Comparison of ENCODE assay signal across 8 cellular contexts in genomic region chr19:3368848-3369336, GRCh38. TPM values are rescaled to one million over a fixed set of nuclear protein-coding genes. Genes with fewer than 3 reads are reported as not detected.
A peak's percentile ranks its signal among the peaks of the same experiment; 100 is the strongest.
DNase-seq lines count a peak whose midpoint lies in the region; ATAC-seq, FAIRE-seq and TF ChIP-seq lines count a peak whose summit lies in the region.

No MANE protein-coding gene starts in this region.

- peaks cover 8% of the 10 kb centered on the region; the same call in 1 of the 2 replicates for H3K23me2 ChIP-seq in H1 (ENCODE audit: low read depth, low read length)

- H3K36me3 ChIP-seq in CD4-positive, CD25-positive, alpha-beta regulatory T cell (ENCODE audit: control insufficient read depth, insufficient read depth, low read length): no peaks in the 10 kb centered on the region
- H3K36me3 ChIP-seq in H1 (ENCODE audit: control insufficient read depth in 2 of 4, insufficient read depth in 4 of 4, low read length in 3 of 4) (no peaks in the 10 kb centered on the region), neuronal stem cell (replicated peaks in 1 of 2; ENCODE audit: control insufficient read depth in 2 of 2, insufficient read depth in 2 of 2, low read length in 2 of 2) (no peaks in the 10 kb centered on the region), HAP-1 (replicated peaks) (no peaks in the 10 kb centered on the region; the same call in none of the 2 replicates)

- ATAC-seq in CD4-positive, CD25-positive, alpha-beta regulatory T cell (ENCODE audit: low read depth in 2 of 2): no peak

- peaks cover 24% of the 10 kb centered on the region for H3K4me1 ChIP-seq in CD4-positive, CD25-positive, alpha-beta regulatory T cell (ENCODE audit: control insufficient read depth, insufficient read depth, low read length, poor library complexity, severe bottlenecking)
- H3K4me1 ChIP-seq in H1 (replicated peaks in 1 of 4; ENCODE audit: control insufficient read depth in 3 of 4, insufficient read depth in 4 of 4, low read length in 3 of 4): peaks cover 11 to 26% (median 12%) of the 10 kb centered on the region in 4 experiments; a peak in 6 of 7 replicates
- peaks cover 0 to 10% of the 10 kb centered on the region in 2 donors for H3K4me1 ChIP-seq in neuronal stem cell (ENCODE audit: control insufficient read depth in 2 of 2, insufficient read depth in 1 of 2, low read depth in 1 of 2, low read length in 2 of 2)
- H3K4me1 ChIP-seq in HAP-1: peaks cover 28% of the 10 kb centered on the region

- H4K20me1 ChIP-seq in H1 (replicated peaks in 1 of 2; ENCODE audit: control insufficient read depth in 1 of 2, insufficient read depth in 2 of 2, low read length in 2 of 2): peaks cover 3 to 21% of the 10 kb centered on the region in 2 experiments

- no peak overlapping the region for H2BK120ac ChIP-seq in H1 (replicated peaks; ENCODE audit: low read depth, low read length)
- H2BK120ac ChIP-seq in neuronal stem cell (ENCODE audit: low read depth, low read length): no peak overlapping the region

- H3K27ac ChIP-seq in CD4-positive, CD25-positive, alpha-beta regulatory T cell (ENCODE audit: insufficient read depth, low read length, poor library complexity, severe bottlenecking): no peak overlapping the region
- no peak overlapping the region for H3K27ac ChIP-seq in H1 (ENCODE audit: low read depth, low read length)
- H3K27ac ChIP-seq in neuronal stem cell (replicated peaks; ENCODE audit: low read length): no peak overlapping the region

- H2BK5ac ChIP-seq in H1 (ENCODE audit: low read depth, low read length) (no peak overlapping the region), neuronal stem cell (ENCODE audit: low read length) (no peak overlapping the region)

- no peaks in the 10 kb centered on the region for H3K79me1 ChIP-seq in H1 (ENCODE audit: low read depth, low read length)
- no peaks in the 10 kb centered on the region for H3K79me1 ChIP-seq in neuronal stem cell (ENCODE audit: low read depth, low read length)

- 0 out of 2 replicates have a peak overlapping the region, but pooled peaks have one; percentile 65 for H2AK5ac ChIP-seq in H1 (ENCODE audit: low read depth, low read length)
- peak overlapping the region; percentile 60 for H2AK5ac ChIP-seq in neuronal stem cell (ENCODE audit: low read depth, low read length)

- 0 out of 2 replicates have a peak overlapping the region, but pooled peaks have one; percentile 75 for H2BK12ac ChIP-seq in H1 (ENCODE audit: low read depth, low read length)
- no peak overlapping the region for H2BK12ac ChIP-seq in neuronal stem cell (ENCODE audit: low read length)

- H4K91ac ChIP-seq in H1 (replicated peaks; ENCODE audit: insufficient read length, low read length) (no peak overlapping the region), neuronal stem cell (ENCODE audit: low read depth, low read length, poor library complexity) (no peak overlapping the region)

- peaks cover 0 to 51% (median 17%) of the 10 kb centered on the region in 4 donors for H3K4me1 Mint-ChIP-seq in CD4-positive, CD25-positive, alpha-beta regulatory T cell

- H4K5ac ChIP-seq in H1 (ENCODE audit: insufficient read length, low read depth, low read length): no peak overlapping the region

- POLR2A ChIA-PET in H1 (lab: Charles Lee; ENCODE audit: partially characterized antibody): interaction anchor here (0.6 to 1.3 kb wide), 2 partner anchors 9 to 51 kb away, joined by 3 read pairs; no protein-coding TSS in a partner anchor

- H3K23ac ChIP-seq in H1 (ENCODE audit: insufficient read length) (no peak overlapping the region), neuronal stem cell (ENCODE audit: low read depth, low read length, poor library complexity) (no peak overlapping the region)

- FAIRE-seq in H1 (lab: Jason Lieb, UNC): no peak

- H3K56ac ChIP-seq in H1 (replicated peaks; ENCODE audit: insufficient read length, low read depth, low read length): no peak overlapping the region

- peak overlapping the region in 3 of 4 donors; percentile 30 to 59 (median 44) for H3K4me3 Mint-ChIP-seq in CD4-positive, CD25-positive, alpha-beta regulatory T cell

- H3K9ac ChIP-seq in H1 (replicated peaks in 1 of 4; ENCODE audit: extremely low read depth in 1 of 4, low read depth in 3 of 4, low read length in 3 of 4) (no peak overlapping the region), neuronal stem cell (ENCODE audit: low read depth, low read length, poor library complexity) (no peak overlapping the region)

- H2AFZ ChIP-seq in H1 (ENCODE audit: low read length): no peak overlapping the region
- peak overlapping the region; percentile 73 for H2AFZ ChIP-seq in neuronal stem cell (ENCODE audit: low read length)

- H2BK15ac ChIP-seq in H1 (ENCODE audit: low read length): no peak overlapping the region; the same call in 1 of the 2 replicates
- H2BK15ac ChIP-seq in neuronal stem cell (ENCODE audit: low read length): peak overlapping the region; percentile 81

- H3K4me2 ChIP-seq in H1 (ENCODE audit: insufficient read depth in 1 of 2, low read depth in 2 of 2, low read length in 2 of 2) (peak overlapping the region; percentile 57 to 64; a peak in 2 of 4 replicates), neuronal stem cell (ENCODE audit: insufficient read depth, low read length, poor library complexity, severe bottlenecking) (peak overlapping the region; percentile 41)

- TF ChIP-seq CTCF in H1 (IDR thresholded peaks at IDR 0.05; ENCODE audit: control extremely low read depth in 1 of 3, insufficient read depth in 1 of 3, low read depth in 1 of 3, low read length in 3 of 3): no peak
- TF ChIP-seq CTCF in GM20000 (IDR thresholded peaks at IDR 0.05; ENCODE audit: extremely low read depth, missing control alignments): no peak

- H4K8ac ChIP-seq in H1 (ENCODE audit: extremely low read depth, insufficient read depth, low read length): no peak overlapping the region
- no peak overlapping the region for H4K8ac ChIP-seq in neuronal stem cell (ENCODE audit: low read depth, low read length)

- no peaks in the 10 kb centered on the region for H3K79me2 ChIP-seq in H1 (ENCODE audit: control insufficient read depth in 1 of 2, insufficient read depth in 2 of 2, low read length in 2 of 2)

- CTCF ChIA-PET in H1 (lab: Charles Lee; ENCODE audit: partially characterized antibody): no interaction called here

- no peak overlapping the region for H3K4me3 ChIP-seq in CD4-positive, CD25-positive, alpha-beta regulatory T cell (ENCODE audit: low read depth, low read length)
- H3K4me3 ChIP-seq in H1 (ENCODE audit: extremely low read depth in 1 of 4, insufficient read depth in 2 of 4, low read depth in 3 of 4, low read length in 4 of 4) (peak overlapping the region in 2 of 4 experiments; percentile 6 to 57; a peak in 3 of 8 replicates), neuronal stem cell (ENCODE audit: low read length in 2 of 2) (no peak overlapping the region), HAP-1 (no peak overlapping the region; the same call in 1 of the 2 replicates)

- WGBS in H1 (ENCODE audit: extremely low coverage in 1 of 2, insufficient coverage in 1 of 2, insufficient read length in 1 of 2, insufficient replicate concordance in 2 of 2, low coverage in 1 of 2, low lambda C conversion rate in 2 of 2, missing lambda C conversion rate in 1 of 2), 2 experiments: 22% methylated on average over 4 of the region's 4 CpGs; no CpG with 5 or more reads in 1 of the 2 experiments
- WGBS in neuronal stem cell (ENCODE audit: extremely low coverage in 2 of 2, insufficient read length in 2 of 2, insufficient replicate concordance in 1 of 2), 2 donors: no CpG with 5 or more reads among the region's 4 CpGs

- no peaks in the 10 kb centered on the region for H3K9me3 ChIP-seq in CD4-positive, CD25-positive, alpha-beta regulatory T cell (ENCODE audit: control insufficient read depth in 2 of 2, low read length in 2 of 2)
- H3K9me3 ChIP-seq in H1 (ENCODE audit: insufficient read depth in 2 of 2, low read depth in 1 of 2, low read length in 1 of 2) (no peaks in the 10 kb centered on the region; a peak in 1 of 4 replicates), neuronal stem cell (replicated peaks in 1 of 2; ENCODE audit: control insufficient read depth in 2 of 2, insufficient read depth in 1 of 2, low read depth in 1 of 2, low read length in 2 of 2) (peaks cover 0 to 5% of the 10 kb centered on the region in 2 donors), HAP-1 (no peaks in the 10 kb centered on the region)

- TF ChIP-seq RAD21 in H1 (IDR thresholded peaks at IDR 0.05 in 1 of 2, conservative IDR thresholded peaks at IDR 0.05 in 1 of 2; ENCODE audit: low read depth in 2 of 2, low read length in 2 of 2): no peak

- H3K4ac ChIP-seq in H1 (replicated peaks; ENCODE audit: insufficient read length, low read depth, low read length) (peak overlapping the region; percentile 13), neuronal stem cell (ENCODE audit: low read length) (no peak overlapping the region)

- TF ChIP-seq EP300 in H1 (IDR thresholded peaks at IDR 0.05; ENCODE audit: borderline replicate concordance in 1 of 2, low read depth in 2 of 2, low read length in 2 of 2): no peak

- peak overlapping the region; percentile 66 to 73 (median 69) for H3K27ac Mint-ChIP-seq in CD4-positive, CD25-positive, alpha-beta regulatory T cell

- H3K18ac ChIP-seq in H1 (ENCODE audit: extremely low read depth, low read length) (no peak overlapping the region), neuronal stem cell (ENCODE audit: low read length) (no peak overlapping the region)

- H2BK20ac ChIP-seq in H1 (ENCODE audit: low read length): no peak overlapping the region

- DNase-seq in CD4-positive, CD25-positive, alpha-beta regulatory T cell: no peak
- peak; percentile 36 for DNase-seq in MV-4-11 (lab: John Stamatoyannopoulos, UW)
- no peak for DNase-seq in H1 (ENCODE audit: low read depth in 1 of 2, low spot score in 2 of 2)
- DNase-seq in neuronal stem cell (ENCODE audit: low spot score): no peak
- DNase-seq in HAP-1 (ENCODE audit: low spot score in 2 of 2): no peak
- no peak for DNase-seq in GM20000 (ENCODE audit: low spot score)
- no peak for DNase-seq in RKO (ENCODE audit: low spot score)
- no peak for DNase-seq in NCI-H1417 (lab: John Stamatoyannopoulos, UW)

- no peak for TF ChIP-seq POLR2A in H1 (IDR thresholded peaks at IDR 0.05; ENCODE audit: control extremely low read depth in 1 of 2, low read depth in 2 of 2, low read length in 2 of 2)

- peaks cover 33% of the 10 kb centered on the region for H3K27me3 Mint-ChIP-seq in CD4-positive, CD25-positive, alpha-beta regulatory T cell

- H3K14ac ChIP-seq in H1 (ENCODE audit: insufficient read length) (no peak overlapping the region), neuronal stem cell (ENCODE audit: low read length) (no peak overlapping the region)

- in situ Hi-C loops in HAP-1 (cut with MboI; ENCODE audit: low sequenced_read_pairs): no loop called here

- no peaks in the 10 kb centered on the region for H3K27me3 ChIP-seq in CD4-positive, CD25-positive, alpha-beta regulatory T cell (ENCODE audit: control insufficient read depth, insufficient read depth, low read length)
- H3K27me3 ChIP-seq in H1 (replicated peaks in 1 of 4; ENCODE audit: control insufficient read depth in 3 of 4, extremely low read depth in 1 of 4, insufficient read depth in 3 of 4, low read length in 3 of 4) (peaks cover 76 to 94% (median 90%) of the 10 kb centered on the region in 4 experiments), neuronal stem cell (ENCODE audit: control insufficient read depth in 3 of 3, insufficient read depth in 3 of 3, low read depth in 1 of 3, low read length in 3 of 3) (peaks cover 41 to 86% (median 82%) of the 10 kb centered on the region in 3 experiments), HAP-1 (ENCODE audit: low read depth) (no peaks in the 10 kb centered on the region)

- no peaks in the 10 kb centered on the region for H3K36me3 Mint-ChIP-seq in CD4-positive, CD25-positive, alpha-beta regulatory T cell

- no peaks in the 10 kb centered on the region for H3K9me3 Mint-ChIP-seq in CD4-positive, CD25-positive, alpha-beta regulatory T cell

RNA-seq across cellular contexts. Expression of gene NFIC, which starts 2.5 kb away (rescaled TPM):
- 17.8 TPM for total RNA-seq in CD4-positive, CD25-positive, alpha-beta regulatory T cell
- polyA plus RNA-seq in CD4-positive, CD25-positive, alpha-beta regulatory T cell: 1 to 10 TPM; 3.7 to 5.8 (median 4.0) TPM
- 2.6 and 3.2 TPM in 2 replicates for total RNA-seq in H1 (2021; fragmentation: NEBNext Ultra II Directional; extraction: Animal tissue kit (Norgen Biotek cat#: 25700))
- polyA plus RNA-seq in H1 (2011; rRNA removed): 0.56 and 0.82 TPM in 2 replicates
- polyA plus RNA-seq in H1 (2011; cell fraction: cytosol; rRNA removed): 0.35 TPM
- 0.88 TPM for polyA plus RNA-seq in H1 (2011; cell fraction: nucleus; rRNA removed)
- polyA plus RNA-seq in H1 (2012, experiment 1 of 2): 2.1 to 4.3 TPM (median 3.5 TPM) in 4 replicates
- 2.9 TPM for polyA plus RNA-seq in H1 (2012, experiment 2 of 2)
- 6.0 TPM for polyA plus RNA-seq in H1 (2013, experiment 1 of 2)
- polyA plus RNA-seq in H1 (2013, experiment 2 of 2): 5.3 TPM
- 0.34 and 0.41 TPM in 2 replicates for polyA minus RNA-seq in H1 (2011; rRNA and poly(A)+ RNA removed)
- polyA minus RNA-seq in H1 (2011; cell fraction: cytosol; rRNA and poly(A)+ RNA removed): 1.2 TPM
- 1.6 TPM for polyA minus RNA-seq in H1 (2011; cell fraction: nucleus; rRNA and poly(A)+ RNA removed)
- polyA plus RNA-seq in neuronal stem cell (2013, experiment 1 of 2): 4.0 TPM
- 4.5 TPM for polyA plus RNA-seq in neuronal stem cell (2013, experiment 2 of 2)
